In genomic region chr19:40825460-40826095, GRCh38 we compare ENCODE assay signal across 13 cellular contexts. TPM values are rescaled to one million over a fixed set of nuclear protein-coding genes. Genes with fewer than 3 reads are reported as not detected.
"Had no signal": no experiment of that assay in that cellular context is flagged by ENCODE, and none has a peak within 500 bp of the region (broad histone marks: within the 10 kb centered on the region; RNA-seq: fewer than 3 reads in every experiment).

No MANE protein-coding gene starts in this region.

RNA-seq across cellular contexts. Expression of gene CYP2A6, which starts 24.7 kb away (rescaled TPM):
- total RNA-seq: activated CD4-positive, alpha-beta memory T cell treated with anti-CD3 and anti-CD28 coated beads, Interleukin-2, amount 10 ng/mL, durations not matched to agents 7 days and 5 days; activated CD4-positive, alpha-beta T cell treated with anti-CD3 and anti-CD28 coated beads, Interleukin-2, amount 10 ng/mL, durations not matched to agents 24 days and 14 days; activated T-helper 2 cell treated with anti-CD3 and anti-CD28 coated beads, Interferon-gamma antibody, Interleukin-2, Interleukin-4, amounts not matched to agents 10 μg/mL and 5 μg/mL and 100 μg/mL, durations not matched to agents 14 hours and 24 hours and 36 hours; cerebellum; kidney epithelial cell; neural crest cell; occipital lobe; upper lobe of right lung had no signal
- polyA plus RNA-seq: heart left ventricle, psoas muscle, sigmoid colon had no signal

RNA-seq across cellular contexts. Expression of gene MIA, which starts 50.3 kb away (rescaled TPM):
- total RNA-seq: activated CD4-positive, alpha-beta memory T cell treated with anti-CD3 and anti-CD28 coated beads, Interleukin-2, amount 10 ng/mL, durations not matched to agents 7 days and 5 days; activated T-helper 2 cell treated with anti-CD3 and anti-CD28 coated beads, Interferon-gamma antibody, Interleukin-2, Interleukin-4, amounts not matched to agents 10 μg/mL and 5 μg/mL and 100 μg/mL, durations not matched to agents 14 hours and 24 hours and 36 hours; kidney epithelial cell; occipital lobe; upper lobe of right lung had no signal

RNA-seq across cellular contexts. Expression of gene CYP2A7, which starts 56.5 kb away (rescaled TPM):
- total RNA-seq: activated CD4-positive, alpha-beta memory T cell treated with anti-CD3 and anti-CD28 coated beads, Interleukin-2, amount 10 ng/mL, durations not matched to agents 7 days and 5 days; activated CD4-positive, alpha-beta T cell treated with anti-CD3 and anti-CD28 coated beads, Interleukin-2, amount 10 ng/mL, durations not matched to agents 24 days and 14 days; activated T-helper 2 cell treated with anti-CD3 and anti-CD28 coated beads, Interferon-gamma antibody, Interleukin-2, Interleukin-4, amounts not matched to agents 10 μg/mL and 5 μg/mL and 100 μg/mL, durations not matched to agents 14 hours and 24 hours and 36 hours; cerebellum; esophagus mucosa; heart left ventricle; kidney epithelial cell; neural crest cell had no signal
- polyA plus RNA-seq: adipose tissue, heart left ventricle, psoas muscle, sigmoid colon had no signal
